1 cellular context compared by ENCODE assay signal in genomic region chr9:69115621-69116020, GRCh38.
TF ChIP-seq lines count a peak whose summit lies in the region.

No MANE protein-coding gene starts in this region.

TF ChIP-seq in endothelial cell of umbilical vein, 7 proteins besides CTCF, POLR2A, EP300 and RAD21:
- TF ChIP-seq FOS (IDR thresholded peaks at IDR 0.05; ENCODE audit: borderline replicate concordance, insufficient read depth, low read length) (peak; percentile 6), JUN (IDR thresholded peaks at IDR 0.05; ENCODE audit: borderline replicate concordance, insufficient read depth, insufficient read length, low read depth) (no peak)
